Comparison of ENCODE assay signal across 9 cellular contexts in genomic region chr9:7854763-7855162, GRCh38.
"Had no signal": no experiment of that assay in that cellular context is flagged by ENCODE, and none has a peak within 500 bp of the region (broad histone marks: within the 10 kb centered on the region; RNA-seq: fewer than 3 reads in every experiment).

No MANE protein-coding gene starts in this region.

- H2AFZ ChIP-seq: GM23248, GM23338 had no signal

- H3K27ac ChIP-seq: GM23248 had no signal

- H3K4me3 ChIP-seq: GM23248, GM23338, HAP-1 had no signal

- H3K4me3 Mint-ChIP-seq: GM23338, H9, HFFc6 had no signal

- H3K9me3 ChIP-seq: HAP-1 had no signal

- H3K4me2 ChIP-seq: GM23338 had no signal

- H3K36me3 ChIP-seq: HAP-1 had no signal

- H3K9me3 Mint-ChIP-seq: H9 had no signal

- ATAC-seq: GM23338, HCT116 had no signal

- H3K27ac Mint-ChIP-seq: GM23338, H9, HFFc6 had no signal

- DNase-seq: GM23248, GOT3, H7, H9, HCEC 1CT, HFFc6 had no signal

- H3K9ac ChIP-seq: GM23248 had no signal

- H3K4me1 ChIP-seq: HAP-1 had no signal
